14 cellular contexts compared by ENCODE assay signal in genomic region chr7:18241543-18242231, GRCh38.
DNase-seq lines count a peak whose midpoint lies in the region; ATAC-seq, FAIRE-seq and TF ChIP-seq lines count a peak whose summit lies in the region.
"Had no signal": no experiment of that assay in that cellular context is flagged by ENCODE, and none has a peak within 500 bp of the region (broad histone marks: within the 10 kb centered on the region; RNA-seq: fewer than 3 reads in every experiment).

No MANE protein-coding gene starts in this region.

- no TSS peak for BruUV-seq in PC-3 (replicated peaks; lab: Mats Ljungman, UMichigan)
- BruUV-seq in HepG2 (replicated peaks; lab: Mats Ljungman, UMichigan), result no TSS peak

- H4K20me1 ChIP-seq in PC-3 (ENCODE audit: low read length) (no peaks in the 10 kb centered on the region), HepG2 (ENCODE audit: insufficient read depth, low read length) (no peaks in the 10 kb centered on the region)

- no peak overlapping the region for H3K4me2 ChIP-seq in PC-3 (ENCODE audit: low read length)
- no peak overlapping the region for H3K4me2 ChIP-seq in HepG2 (ENCODE audit: low read depth, low read length)

- WGBS in HepG2 (ENCODE audit: low lambda C conversion rate), result 0% methylated on average over 3 of the region's 3 CpGs

- H3K27ac ChIP-seq in C4-2B (no peak overlapping the region), PC-3 (ENCODE audit: low read length) (no peak overlapping the region), HepG2 (ENCODE audit: extremely low read length, insufficient read depth, low read length) (no peak overlapping the region)

- no peak for TF ChIP-seq POLR2A in HepG2 (IDR thresholded peaks at IDR 0.05; ENCODE audit: insufficient read depth in 1 of 2, low read depth in 2 of 2, low read length in 2 of 2)

- CTCF ChIA-PET in PC-3 (lab: Charles Lee), result no interaction called here
- CTCF ChIA-PET in HepG2 (lab: Yijun Ruan, JAX; ENCODE audit: low intra/inter-chr PET ratio, low total read pairs), result no interaction called here

- DNase-seq in PC-3 (peak; percentile 5), HepG2 (ENCODE audit: low spot score) (no peak), Right ventricle myocardium inferior (ENCODE audit: missing footprints) (no peak)
- DNase-seq in activated naive CD4-positive, alpha-beta T cell (lab: John Stamatoyannopoulos, UW), result no peak
- DNase-seq: activated gamma-delta T cell treated with Interleukin-2 at 50 U/mL for 16 hours, DMS153, NCI-H1105, NCI-H446 treated with DMSO at 0.1 percent for 48 hours had no signal

- H3K9me3 ChIP-seq in PC-3 (ENCODE audit: low read length) (no peaks in the 10 kb centered on the region), HepG2 (ENCODE audit: low read length) (peaks cover 12% of the 10 kb centered on the region)

- POLR2A ChIA-PET in PC-3 (lab: Charles Lee; ENCODE audit: unreplicated experiment) (no interaction called here), HepG2 (lab: Yijun Ruan, JAX) (no interaction called here)

- H3K36me3 ChIP-seq in PC-3 (ENCODE audit: low read depth, low read length) (no peaks in the 10 kb centered on the region), HepG2 (replicated peaks in 1 of 2; ENCODE audit: control insufficient read depth in 1 of 2, insufficient read depth in 2 of 2, low read length in 2 of 2) (no peaks in the 10 kb centered on the region)

- H3K27me3 ChIP-seq in PC-3 (ENCODE audit: low read length), result no peaks in the 10 kb centered on the region
- no peaks in the 10 kb centered on the region for H3K27me3 ChIP-seq in HepG2 (ENCODE audit: control insufficient read depth in 1 of 2, insufficient read depth in 2 of 2, low read length in 2 of 2)

- H2AFZ ChIP-seq in PC-3 (ENCODE audit: low read length) (no peak overlapping the region), HepG2 (ENCODE audit: low read length) (no peak overlapping the region)

- H3K79me2 ChIP-seq in PC-3 (ENCODE audit: low read length) (no peaks in the 10 kb centered on the region), HepG2 (ENCODE audit: insufficient read depth, low read length) (no peaks in the 10 kb centered on the region)

- H3K9ac ChIP-seq in PC-3 (ENCODE audit: low read length), result no peak overlapping the region
- no peak overlapping the region for H3K9ac ChIP-seq in HepG2 (ENCODE audit: insufficient read depth, low read depth, low read length)

- FAIRE-seq in HepG2 (lab: Jason Lieb, UNC), result no peak
- FAIRE-seq: endometrium, RCC 7860 had no signal

- no peak for TF ChIP-seq EP300 in HepG2 (IDR thresholded peaks at IDR 0.05; ENCODE audit: low read depth in 2 of 2, low read length in 2 of 2)
- TF ChIP-seq EP300 in HepG2 (CRISPR knock-in tag; IDR thresholded peaks at IDR 0.05; ENCODE audit: borderline replicate concordance), result no peak

- no peak for TF ChIP-seq RAD21 in HepG2 (CRISPR knock-in tag; IDR thresholded peaks at IDR 0.05)

- peak; percentile 76 for ATAC-seq in GM19372 (IDR thresholded peaks at IDR 0.05; ENCODE audit: low read depth, unreplicated experiment)
- ATAC-seq in HG03066 (IDR thresholded peaks at IDR 0.05; ENCODE audit: low read depth, unreplicated experiment), result peak; percentile 71
- peak; percentile 43; the same call in 1 of the 2 replicates for ATAC-seq in PC-3
- no peak for ATAC-seq in HepG2
- ATAC-seq in Right ventricle myocardium inferior, result no peak
- ATAC-seq in GM19324 (IDR thresholded peaks at IDR 0.05; ENCODE audit: low FRiP score, unreplicated experiment), result no peak

- no peaks in the 10 kb centered on the region for H3K9me2 ChIP-seq in PC-3 (replicated peaks; ENCODE audit: low read length)

- H3K4me3 ChIP-seq in PC-3 (ENCODE audit: low read length) (no peak overlapping the region), HepG2 (replicated peaks in 1 of 3; ENCODE audit: insufficient read depth in 1 of 3, low read depth in 2 of 3, low read length in 3 of 3) (no peak overlapping the region)

- intact Hi-C loops in PC-3 (cut with micrococcal nuclease) (no loop called here), HepG2 (cut with micrococcal nuclease; ENCODE audit: unreplicated experiment) (no loop called here), Right ventricle myocardium inferior (cut with DNase I) (no loop called here)

- H3F3A ChIP-seq in PC-3 (ENCODE audit: low read length, unreplicated experiment), result no peaks in the 10 kb centered on the region

- no peaks in the 10 kb centered on the region for H3K4me1 ChIP-seq in PC-3 (ENCODE audit: insufficient read depth, low read length)
- H3K4me1 ChIP-seq in HepG2 (ENCODE audit: insufficient read depth, low read length), result no peaks in the 10 kb centered on the region

- in situ Hi-C loops in HepG2 (cut with HindIII; ENCODE audit: extremely low pct_ligation_motif_present, low pct_unique_long_range_greater_than_20kb), result no loop called here

- TF ChIP-seq CTCF in C4-2B (conservative IDR thresholded peaks at IDR 0.05) (peak; percentile 24), PC-3 (conservative IDR thresholded peaks at IDR 0.05; ENCODE audit: low read depth, low read length) (peak; percentile 39), HepG2 (CRISPR knock-in tag; IDR thresholded peaks at IDR 0.05) (no peak)

TF ChIP-seq in HepG2, 621 proteins besides CTCF, POLR2A, EP300 and RAD21:
- no peak for TF ChIP-seq ZNF124 (CRISPR knock-in tag; IDR thresholded peaks at IDR 0.05)
- no peak for TF ChIP-seq HOXA7 (CRISPR knock-in tag; IDR thresholded peaks at IDR 0.05)
- no peak for TF ChIP-seq HNRNPUL1 (IDR thresholded peaks at IDR 0.05; ENCODE audit: low read depth, low read length)
- TF ChIP-seq KLF9 (CRISPR knock-in tag; IDR thresholded peaks at IDR 0.05; ENCODE audit: low read depth), result no peak
- no peak for TF ChIP-seq MXD3 (CRISPR knock-in tag; IDR thresholded peaks at IDR 0.05)
- TF ChIP-seq ZNF788 (CRISPR knock-in tag; IDR thresholded peaks at IDR 0.05; ENCODE audit: borderline replicate concordance), result no peak
- TF ChIP-seq ZNF558 (CRISPR knock-in tag; IDR thresholded peaks at IDR 0.05; ENCODE audit: borderline replicate concordance), result no peak
- no peak for TF ChIP-seq ZSCAN25 (CRISPR knock-in tag; IDR thresholded peaks at IDR 0.05)
- TF ChIP-seq ZBTB7A (CRISPR knock-in tag; IDR thresholded peaks at IDR 0.05), result no peak
- no peak for TF ChIP-seq ZSCAN20 (CRISPR knock-in tag; IDR thresholded peaks at IDR 0.05; ENCODE audit: borderline replicate concordance)
- TF ChIP-seq JUN (CRISPR knock-in tag; IDR thresholded peaks at IDR 0.05), result no peak
- no peak for TF ChIP-seq HOXD1 (CRISPR knock-in tag; IDR thresholded peaks at IDR 0.05)
- TF ChIP-seq E2F2 (CRISPR knock-in tag; IDR thresholded peaks at IDR 0.05; ENCODE audit: borderline replicate concordance), result no peak
- TF ChIP-seq CREB1 (IDR thresholded peaks at IDR 0.05), result no peak
- TF ChIP-seq CREB1 (CRISPR knock-in tag; IDR thresholded peaks at IDR 0.05), result no peak
- TF ChIP-seq MIER2 (CRISPR knock-in tag; IDR thresholded peaks at IDR 0.05), result no peak
- no peak for TF ChIP-seq NCOA5 (CRISPR knock-in tag; IDR thresholded peaks at IDR 0.05)
- TF ChIP-seq JDP2 (CRISPR knock-in tag; IDR thresholded peaks at IDR 0.05; ENCODE audit: borderline replicate concordance), result no peak
- no peak for TF ChIP-seq ZNF512 (CRISPR knock-in tag; IDR thresholded peaks at IDR 0.05)

Comparison
In these comparisons a context has a peak if more than half of its experiments do, and no peak if none do; other contexts are left out.
1. ATAC-seq: peak in GM19372 (single experiment), HG03066 (single experiment) and PC-3 (single experiment); none in HepG2 (single experiment), Right ventricle myocardium inferior (single experiment) and GM19324 (single experiment).